10 cellular contexts compared by ENCODE assay signal in genomic region chr4:180827193-180827592, GRCh38.
DNase-seq lines count a peak whose midpoint lies in the region; ATAC-seq lines count a peak whose summit lies in the region.
"Had no signal": no experiment of that assay in that cellular context is flagged by ENCODE, and none has a peak within 500 bp of the region (broad histone marks: within the 10 kb centered on the region; RNA-seq: fewer than 3 reads in every experiment).

No MANE protein-coding gene starts in this region.

- no peak for ATAC-seq in GM21360 (IDR thresholded peaks at IDR 0.05; ENCODE audit: unreplicated experiment)

- peak overlapping the region; percentile 55 to 72 for H3K4me3 ChIP-seq in stomach smooth muscle (ENCODE audit: low read length in 2 of 2)

- no peaks in the 10 kb centered on the region for H3K27me3 ChIP-seq in stomach smooth muscle (ENCODE audit: control insufficient read depth in 1 of 2, insufficient read depth in 2 of 2, low read length in 2 of 2)

- H3K36me3 ChIP-seq in stomach smooth muscle (ENCODE audit: control insufficient read depth in 2 of 2, insufficient read depth in 2 of 2, low read length in 2 of 2): no peaks in the 10 kb centered on the region

- no peaks in the 10 kb centered on the region for H3K9me3 ChIP-seq in stomach smooth muscle (ENCODE audit: control insufficient read depth in 2 of 2, low read length in 2 of 2)

- peak overlapping the region; percentile 3 to 31 for H3K9ac ChIP-seq in stomach smooth muscle (ENCODE audit: low read length in 2 of 2)

- DNase-seq in HPDE6-E6E7 (ENCODE audit: extremely low spot score) (peak; percentile 16), astrocyte of the hippocampus (ENCODE audit: low read depth, low spot score) (peak; percentile 39), inferior parietal cortex (ENCODE audit: extremely low spot score) (peak; percentile 34), occipital lobe (lab: John Stamatoyannopoulos, UW) (no peak), NAMALWA (ENCODE audit: low spot score) (no peak), mucosa of gallbladder (ENCODE audit: low spot score) (no peak)
- DNase-seq: activated CD4-positive, alpha-beta T cell treated with anti-CD3 and anti-CD28 coated beads, Interleukin-2, amount 10 ng/mL, durations not matched to agents 7 days and 5 days; KG1 had no signal

- no peak overlapping the region for H3K27ac ChIP-seq in stomach smooth muscle (ENCODE audit: low read length)

- peaks cover 3% of the 10 kb centered on the region for H3K4me1 ChIP-seq in stomach smooth muscle (ENCODE audit: control insufficient read depth, insufficient read depth, low read length)

Comparison
In these comparisons a context has a peak if more than half of its experiments do, and no peak if none do; other contexts are left out.
1. DNase-seq: peak in HPDE6-E6E7 (single experiment), astrocyte of the hippocampus (single experiment) and inferior parietal cortex (single experiment); none in occipital lobe (single experiment), NAMALWA (single experiment) and mucosa of gallbladder (single experiment).